9 cellular contexts compared by ENCODE assay signal in genomic region chr6:17394192-17394611, GRCh38. TPM values are rescaled to one million over a fixed set of nuclear protein-coding genes. Genes with fewer than 3 reads are reported as not detected.
DNase-seq lines count a peak whose midpoint lies in the region; ATAC-seq and TF ChIP-seq lines count a peak whose summit lies in the region.
"Had no signal": no experiment of that assay in that cellular context is flagged by ENCODE, and none has a peak within 500 bp of the region (broad histone marks: within the 10 kb centered on the region; RNA-seq: fewer than 3 reads in every experiment).

No MANE protein-coding gene starts in this region.

- ATAC-seq in left cardiac atrium, result peak; percentile 51 to 69
- no peak for ATAC-seq in GM19328 (IDR thresholded peaks at IDR 0.05; ENCODE audit: unreplicated experiment)

- no peaks in the 10 kb centered on the region for H3K4me1 ChIP-seq in ovary (ENCODE audit: insufficient read depth)

- DNase-seq in DMS 273 treated with DMSO at 0.1 percent for 48 hours (lab: John Stamatoyannopoulos, UW) (peak; percentile 23), LNCaP clone FGC (ENCODE audit: low read depth) (peak; percentile 25), left cardiac atrium (peak; percentile 24), ovary (peak; percentile 26 to 57 (median 42)), posterior vena cava (ENCODE audit: low spot score) (no peak), NK-92 (lab: John Stamatoyannopoulos, UW; ENCODE audit: unreplicated experiment) (no peak)

- H3K27me3 Mint-ChIP-seq in activated naive CD8-positive, alpha-beta T cell, result peaks cover 52% of the 10 kb centered on the region

- no peak for TF ChIP-seq POLR2A in ovary (IDR thresholded peaks at IDR 0.05)

- WGBS in ovary, 3 donors, result 1 to 2% (median 1%) methylated on average over 12 of the region's 12 CpGs

- H3K4me3 ChIP-seq in LNCaP clone FGC (ENCODE audit: low read depth, low read length) (peak overlapping the region; percentile 68), ovary (peak overlapping the region; percentile 75)

- no peaks in the 10 kb centered on the region for H3K9me3 ChIP-seq in ovary

- TF ChIP-seq CTCF in LNCaP clone FGC (IDR thresholded peaks at IDR 0.05; ENCODE audit: control insufficient read depth, extremely low read depth, insufficient read depth) (no peak), ovary (IDR thresholded peaks at IDR 0.05) (no peak)

- TF ChIP-seq EP300 in ovary (IDR thresholded peaks at IDR 0.05), result no peak

- no peaks in the 10 kb centered on the region for H3K36me3 Mint-ChIP-seq in activated naive CD8-positive, alpha-beta T cell

- H3K27ac Mint-ChIP-seq in activated naive CD8-positive, alpha-beta T cell, result no peak overlapping the region

- H3K4me1 Mint-ChIP-seq in activated naive CD8-positive, alpha-beta T cell (ENCODE audit: low read depth), result peaks cover 8% of the 10 kb centered on the region

- H3K27ac ChIP-seq in ovary, result peak overlapping the region; percentile 46 to 50

- H3K4me3 Mint-ChIP-seq in activated naive CD8-positive, alpha-beta T cell, result peak overlapping the region; percentile 78

- intact Hi-C loops in left cardiac atrium (cut with DNase I) (loop anchor here in 1 of 2 donors (10.0 kb wide), 1 partner anchor 99 kb away; no protein-coding TSS in a partner anchor), ovary (cut with DNase I) (loop anchor here in 1 of 4 donors (10.0 kb wide), 1 partner anchor 109 kb away; the partner anchor contains the start of gene RBM24), posterior vena cava (cut with DNase I) (no loop called here)

- no peaks in the 10 kb centered on the region for H3K36me3 ChIP-seq in ovary

- H3K9me3 Mint-ChIP-seq in activated naive CD8-positive, alpha-beta T cell (ENCODE audit: low read depth), result peaks cover 5% of the 10 kb centered on the region

- no peaks in the 10 kb centered on the region for H3K27me3 ChIP-seq in ovary

RNA-seq across cellular contexts. Expression of gene CAP2, which starts 0.8 kb away (rescaled TPM):
- 10 to 100 TPM; 69.6 to 79.5 TPM for total RNA-seq in left cardiac atrium
- total RNA-seq in ovary, result 10 to 100 TPM in 1 of 7 donors, 1 to 10 TPM in 6; 2.0 to 16.6 (median 4.5) TPM
- polyA plus RNA-seq in ovary, result 10 to 100 TPM in 1 of 2 donors, 1 to 10 TPM in 1; 5.0 to 21.7 TPM
- total RNA-seq in posterior vena cava, result 10 to 100 TPM; 30.2 to 35.6 TPM
- total RNA-seq: T-helper 2 cell treated with Interferon-gamma antibody and Interleukin-4, amounts not matched to agents 100 ng/mL and 5 ng/mL, for 36 hours had no signal

Comparison
In these comparisons a context has a peak if more than half of its experiments do, and no peak if none do; other contexts are left out.
1. DNase-seq: peak in DMS 273 treated with DMSO at 0.1 percent for 48 hours (single experiment), LNCaP clone FGC (single experiment), left cardiac atrium (single experiment) and ovary (5 of 5); none in posterior vena cava (single experiment) and NK-92 (single experiment).